Comparison of ENCODE assay signal across 26 cellular contexts in genomic region chr2:177914247-177914646, GRCh38.
"Had no signal": no experiment of that assay in that cellular context is flagged by ENCODE, and none has a peak within 500 bp of the region (broad histone marks: within the 10 kb centered on the region; RNA-seq: fewer than 3 reads in every experiment).

No MANE protein-coding gene starts in this region.

- ATAC-seq: K562 had no signal

- H3K4me3 ChIP-seq: K562, MG63, SJSA1, SK-N-MC had no signal

- H3K36me3 ChIP-seq: MG63, SJSA1 had no signal

- H3K4me1 ChIP-seq: SJSA1 had no signal

- H3K27me3 ChIP-seq: MG63, SJSA1 had no signal

- FAIRE-seq: HTR-8/SVneo, K562, RCC 7860 had no signal

- DNase-seq: Kasumi-1, MG63, NCI-H1092, NCI-H1105 treated with DMSO at 0.1 percent for 48 hours, NCI-H1417 treated with DMSO at 0.1 percent for 48 hours, NCI-H146, NCI-H1694 treated with DMSO at 0.1 percent for 48 hours, NCI-H1930, NCI-H2081 treated with DMSO at 0.1 percent for 48 hours, NCI-H2171, NCI-H226, NCI-H446, NCI-H510A, NCI-H524 treated with DMSO at 0.1 percent for 48 hours, NCI-H69, NCI-H774, Right ventricle myocardium superior, RPMI8226, SIG-M5 had no signal

- H3K9me3 ChIP-seq: MG63, SJSA1 had no signal

- H3K9ac ChIP-seq: KMS-11 had no signal

- H3K27ac ChIP-seq: HL-60, KMS-11, SJSA1, SK-N-MC had no signal
